ENCODE assay signal across 19 cellular contexts in the genomic region with DNA sequence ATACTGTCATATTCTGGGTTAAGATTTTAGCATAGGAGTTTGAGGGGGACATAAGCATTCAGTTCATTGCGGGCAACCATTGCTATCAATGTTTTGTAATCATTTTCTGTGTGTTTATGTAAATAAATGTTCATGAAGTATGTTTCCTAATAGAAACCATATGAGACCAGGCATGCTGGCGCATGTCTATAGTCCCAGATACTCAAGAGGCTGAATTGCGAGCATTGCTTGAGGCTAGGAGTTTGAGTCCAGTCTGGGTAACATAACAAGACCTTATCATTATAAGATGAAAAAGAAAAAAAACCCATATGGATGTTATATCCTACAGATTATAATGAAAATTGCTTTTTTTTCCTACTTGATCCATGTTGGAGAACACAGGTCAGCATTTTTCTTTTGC.
DNase-seq lines count a peak whose midpoint lies in the region; ATAC-seq and TF ChIP-seq lines count a peak whose summit lies in the region.
"Had no signal": no experiment of that assay in that cellular context is flagged by ENCODE, and none has a peak within 500 bp of the region (broad histone marks: within the 10 kb centered on the region; RNA-seq: fewer than 3 reads in every experiment).

No MANE protein-coding gene starts in this region.

- TF ChIP-seq CTCF in CD4-positive, alpha-beta T cell (IDR thresholded peaks at IDR 0.05) = no peak
- no peak for TF ChIP-seq CTCF in HEK293 (tag by site-specific recombination; IDR thresholded peaks at IDR 0.05)

- POLR2A ChIA-PET in CD4-positive, alpha-beta T cell (lab: Charles Lee) = no interaction called here
- POLR2A ChIA-PET in HEK293 (lab: Yijun Ruan, JAX) = no interaction called here
- POLR2A ChIA-PET in T-cell (lab: Charles Lee) = no interaction called here

- CTCF ChIA-PET in activated naive CD4-positive, alpha-beta T cell treated with anti-CD3 and anti-CD28 coated beads for 36 hours (lab: Charles Lee) = no interaction called here
- CTCF ChIA-PET in CD4-positive, alpha-beta T cell (lab: Charles Lee) = no interaction called here
- CTCF ChIA-PET in HEK293 (lab: Yijun Ruan, JAX) = no interaction called here
- CTCF ChIA-PET in T-cell (lab: Charles Lee) = no interaction called here

- no peak overlapping the region for H3K4me3 ChIP-seq in HEK293 (ENCODE audit: low read depth, low read length)
- H3K4me3 ChIP-seq: BLaER1 treated with 17β-estradiol and CSF1 and Interleukin-3, amounts not matched to agents 10 nM and 100 nM; GM12878 had no signal

- H3K4me3 Mint-ChIP-seq in activated naive CD4-positive, alpha-beta T cell treated with anti-CD3 and anti-CD28 coated beads for 36 hours = no peak overlapping the region
- H3K4me3 Mint-ChIP-seq in CD4-positive, alpha-beta T cell = no peak overlapping the region
- peak overlapping the region in 1 of 5 donors; percentile 36 for H3K4me3 Mint-ChIP-seq in immature natural killer cell
- H3K4me3 Mint-ChIP-seq in T-cell = no peak overlapping the region
- H3K4me3 Mint-ChIP-seq: B cell had no signal

- H3K36me3 ChIP-seq in HEK293 (ENCODE audit: control insufficient read depth in 2 of 2, insufficient read depth in 1 of 2, low read length in 2 of 2) = no peaks in the 10 kb centered on the region

- H3K27me3 ChIP-seq in CD4-positive, alpha-beta T cell (ENCODE audit: control insufficient read depth, insufficient read depth, low read length) = no peaks in the 10 kb centered on the region
- H3K27me3 ChIP-seq: BLaER1 treated with 17β-estradiol and CSF1 and Interleukin-3, amounts not matched to agents 10 nM and 100 nM had no signal

- H3K9me3 Mint-ChIP-seq in activated naive CD4-positive, alpha-beta T cell treated with anti-CD3 and anti-CD28 coated beads for 36 hours = no peaks in the 10 kb centered on the region
- peaks cover 5 to 6% of the 10 kb centered on the region in 2 donors for H3K9me3 Mint-ChIP-seq in activated naive CD4-positive, alpha-beta T cell treated with anti-CD3 and anti-CD28 coated beads, Interleukin-2, amount 50 U/mL, for 72 hours
- H3K9me3 Mint-ChIP-seq in CD4-positive, alpha-beta T cell = no peaks in the 10 kb centered on the region
- H3K9me3 Mint-ChIP-seq in immature natural killer cell = no peaks in the 10 kb centered on the region
- H3K9me3 Mint-ChIP-seq in T-cell = peaks cover 0 to 5% (median 0%) of the 10 kb centered on the region in 3 donors

- H3K36me3 Mint-ChIP-seq in activated naive CD4-positive, alpha-beta T cell treated with anti-CD3 and anti-CD28 coated beads for 36 hours (ENCODE audit: low read depth) = peaks cover 5% of the 10 kb centered on the region
- peaks cover 0 to 8% of the 10 kb centered on the region in 2 donors for H3K36me3 Mint-ChIP-seq in activated naive CD4-positive, alpha-beta T cell treated with anti-CD3 and anti-CD28 coated beads, Interleukin-2, amount 50 U/mL, for 72 hours
- peaks cover 9% of the 10 kb centered on the region for H3K36me3 Mint-ChIP-seq in CD4-positive, alpha-beta T cell (ENCODE audit: low read depth)
- H3K36me3 Mint-ChIP-seq in immature natural killer cell (no peaks in the 10 kb centered on the region), T-cell (peaks cover 18% of the 10 kb centered on the region)

- no peaks in the 10 kb centered on the region for H3K9me3 ChIP-seq in CD4-positive, alpha-beta T cell (ENCODE audit: control insufficient read depth, low read length)
- H3K9me3 ChIP-seq in HEK293 (ENCODE audit: control insufficient read depth, insufficient read depth, low read depth, low read length) = no peaks in the 10 kb centered on the region

- H3K27ac ChIP-seq in CD4-positive, alpha-beta T cell (ENCODE audit: low read depth, low read length) = no peak overlapping the region
- H3K27ac ChIP-seq in HEK293 (ENCODE audit: extremely low read depth, low read depth, low read length) (no peak overlapping the region), substantia nigra (ENCODE audit: low read depth, low read length, poor library complexity, severe bottlenecking) (no peak overlapping the region)
- H3K27ac ChIP-seq: BLaER1 treated with 17β-estradiol and CSF1 and Interleukin-3, amounts not matched to agents 10 nM and 100 nM had no signal

- H3K27me3 Mint-ChIP-seq in activated naive CD4-positive, alpha-beta T cell treated with anti-CD3 and anti-CD28 coated beads for 36 hours (ENCODE audit: low read depth) = no peaks in the 10 kb centered on the region
- no peaks in the 10 kb centered on the region for H3K27me3 Mint-ChIP-seq in CD4-positive, alpha-beta T cell
- peaks cover 0 to 5% (median 0%) of the 10 kb centered on the region in 3 donors for H3K27me3 Mint-ChIP-seq in immature natural killer cell (ENCODE audit: low read depth in 3 of 3)
- H3K27me3 Mint-ChIP-seq in T-cell = no peaks in the 10 kb centered on the region
- H3K27me3 Mint-ChIP-seq: B cell had no signal

- peaks cover 8% of the 10 kb centered on the region; the same call in 1 of the 2 replicates for H3K4me1 ChIP-seq in HEK293 (ENCODE audit: control insufficient read depth, insufficient read depth, low read length)

- DNase-seq in activated naive CD4-positive, alpha-beta T cell treated with anti-CD3 and anti-CD28 coated beads for 36 hours = no peak
- no peak for DNase-seq in activated naive CD4-positive, alpha-beta T cell treated with anti-CD3 and anti-CD28 coated beads, Interleukin-2, amount 50 U/mL, for 72 hours (ENCODE audit: low spot score in 2 of 2)
- no peak for DNase-seq in CD4-positive, alpha-beta T cell
- DNase-seq in immature natural killer cell (no peak), T-cell (no peak), substantia nigra (lab: John Stamatoyannopoulos, UW) (no peak)
- DNase-seq: 8988T, DMS 273 treated with DMSO at 0.1 percent for 48 hours, DMS53, DND-41, EL, GOT3, H7 had no signal

- peaks cover 40% of the 10 kb centered on the region for H3K4me1 Mint-ChIP-seq in activated naive CD4-positive, alpha-beta T cell treated with anti-CD3 and anti-CD28 coated beads for 36 hours (ENCODE audit: low read depth)
- H3K4me1 Mint-ChIP-seq in CD4-positive, alpha-beta T cell (ENCODE audit: low read depth) = peaks cover 68% of the 10 kb centered on the region
- peaks cover 72 to 95% of the 10 kb centered on the region in 2 donors for H3K4me1 Mint-ChIP-seq in immature natural killer cell
- peaks cover 38 to 68% (median 66%) of the 10 kb centered on the region in 3 donors for H3K4me1 Mint-ChIP-seq in T-cell
- H3K4me1 Mint-ChIP-seq: B cell had no signal

- peak overlapping the region; percentile 51 for H3K27ac Mint-ChIP-seq in activated naive CD4-positive, alpha-beta T cell treated with anti-CD3 and anti-CD28 coated beads for 36 hours
- H3K27ac Mint-ChIP-seq in activated naive CD4-positive, alpha-beta T cell treated with anti-CD3 and anti-CD28 coated beads, Interleukin-2, amount 50 U/mL, for 72 hours = no peak overlapping the region
- H3K27ac Mint-ChIP-seq in CD4-positive, alpha-beta T cell = peak overlapping the region; percentile 35
- peak overlapping the region in 5 of 6 donors; percentile 57 to 84 (median 62) for H3K27ac Mint-ChIP-seq in immature natural killer cell
- no peak overlapping the region for H3K27ac Mint-ChIP-seq in T-cell
- H3K27ac Mint-ChIP-seq: B cell had no signal

- no peak for ATAC-seq in activated naive CD4-positive, alpha-beta T cell treated with anti-CD3 and anti-CD28 coated beads, Interleukin-2, amount 50 U/mL, for 72 hours
- ATAC-seq in CD4-positive, alpha-beta T cell (ENCODE audit: poor library complexity) = no peak
- no peak for ATAC-seq in T-cell (replicated peaks in 1 of 4)
- ATAC-seq: GM12878, HCT116, HepG2 had no signal

- intact Hi-C loops in activated naive CD4-positive, alpha-beta T cell treated with anti-CD3 and anti-CD28 coated beads for 36 hours (cut with micrococcal nuclease) = no loop called here
- intact Hi-C loops in CD4-positive, alpha-beta T cell (cut with DNase I, micrococcal nuclease) = no loop called here

TF ChIP-seq in HEK293, 187 proteins besides CTCF, POLR2A, EP300 and RAD21:
- no peak for TF ChIP-seq FEZF1 (tag by site-specific recombination; IDR thresholded peaks at IDR 0.05)
- TF ChIP-seq, protein P1, sequence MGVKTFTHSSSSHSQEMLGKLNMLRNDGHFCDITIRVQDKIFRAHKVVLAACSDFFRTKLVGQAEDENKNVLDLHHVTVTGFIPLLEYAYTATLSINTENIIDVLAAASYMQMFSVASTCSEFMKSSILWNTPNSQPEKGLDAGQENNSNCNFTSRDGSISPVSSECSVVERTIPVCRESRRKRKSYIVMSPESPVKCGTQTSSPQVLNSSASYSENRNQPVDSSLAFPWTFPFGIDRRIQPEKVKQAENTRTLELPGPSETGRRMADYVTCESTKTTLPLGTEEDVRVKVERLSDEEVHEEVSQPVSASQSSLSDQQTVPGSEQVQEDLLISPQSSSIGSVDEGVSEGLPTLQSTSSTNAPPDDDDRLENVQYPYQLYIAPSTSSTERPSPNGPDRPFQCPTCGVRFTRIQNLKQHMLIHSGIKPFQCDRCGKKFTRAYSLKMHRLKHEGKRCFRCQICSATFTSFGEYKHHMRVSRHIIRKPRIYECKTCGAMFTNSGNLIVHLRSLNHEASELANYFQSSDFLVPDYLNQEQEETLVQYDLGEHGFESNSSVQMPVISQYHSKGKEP (tag by site-specific recombination; IDR thresholded peaks at IDR 0.05) = 0 out of 2 replicates have a peak, but pooled peaks have one; percentile 11
TF ChIP-seq in HEK293: peak in this region for 1.

Comparison
In these comparisons a context has a peak if more than half of its experiments do, and no peak if none do; other contexts are left out.
1. H3K27ac Mint-ChIP-seq: peak in activated naive CD4-positive, alpha-beta T cell treated with anti-CD3 and anti-CD28 coated beads for 36 hours (single experiment), CD4-positive, alpha-beta T cell (single experiment) and immature natural killer cell (5 of 6); none in activated naive CD4-positive, alpha-beta T cell treated with anti-CD3 and anti-CD28 coated beads, Interleukin-2, amount 50 U/mL, for 72 hours (0 of 2) and T-cell (0 of 2).